Comparison of ENCODE assay signal across 37 cellular contexts in the genomic region with DNA sequence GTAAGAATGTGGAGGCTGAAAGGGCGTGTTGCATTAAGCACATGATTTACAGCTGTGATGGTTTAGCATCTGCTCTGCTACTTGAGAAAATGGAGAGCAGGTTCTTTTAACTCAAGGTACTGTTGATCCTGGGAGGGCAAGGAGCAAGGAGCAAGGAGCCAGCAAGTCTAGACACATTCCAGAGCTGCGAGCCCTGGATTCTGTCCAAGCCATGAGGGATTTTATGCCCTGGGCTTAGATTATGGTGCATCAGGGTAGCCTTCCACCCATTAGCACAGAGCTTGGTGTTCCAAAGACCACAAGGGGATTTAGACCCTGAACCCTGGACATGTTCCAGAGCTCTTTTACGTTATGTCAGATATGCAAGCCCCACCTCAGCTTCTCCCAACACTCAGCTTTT. TPM values are rescaled to one million over a fixed set of nuclear protein-coding genes. Genes with fewer than 3 reads are reported as not detected.
"Had no signal": no experiment of that assay in that cellular context is flagged by ENCODE, and none has a peak within 500 bp of the region (broad histone marks: within the 10 kb centered on the region; RNA-seq: fewer than 3 reads in every experiment).

No MANE protein-coding gene starts in this region.

- DNase-seq: activated B cell treated with CpG ODN at 0.5 μM for 24 hours; activated CD4-positive, alpha-beta T cell treated with anti-CD3 and anti-CD28 coated beads for 48 hours; activated CD4-positive, alpha-beta T cell treated with anti-CD3 and anti-CD28 coated beads, Interleukin-2, amount 50 U/mL, for 1 hour; activated CD4-positive, alpha-beta T cell treated with anti-CD3 and anti-CD28 coated beads, Interleukin-2, amount 50 U/mL, for 48 hours; activated CD8-positive, alpha-beta memory T cell treated with anti-CD3 and anti-CD28 coated beads for 24 hours; activated CD8-positive, alpha-beta T cell treated with anti-CD3 and anti-CD28 coated beads for 36 hours; activated effector memory CD4-positive, alpha-beta T cell treated with Interleukin-2 at 50 U/mL for 16 hours; activated gamma-delta T cell treated with Interleukin-2 at 50 U/mL for 16 hours; activated naive CD4-positive, alpha-beta T cell treated with anti-CD3 and anti-CD28 coated beads, Interleukin-2, amount 50 U/mL, for 16 hours; activated naive CD4-positive, alpha-beta T cell treated with Interleukin-2 at 50 U/mL for 16 hours; activated T-cell treated with anti-CD3 and anti-CD28 coated beads, Interleukin-2, amount 50 U/mL, for 4 hours; amniotic stem cell; anterior cingulate cortex; brain microvascular endothelial cell; dorsolateral prefrontal cortex; effector memory CD4-positive, alpha-beta T cell; erythroblast; foreskin keratinocyte; gastrocnemius medialis; glutamatergic neuron; heart left ventricle; T-helper 17 cell; T1000; WERI-Rb-1 had no signal

- H3K27me3 Mint-ChIP-seq: activated B cell treated with CpG ODN at 0.5 μM for 24 hours; dendritic cell treated with granulocyte-macrophage colony-stimulating factor and Interleukin-4, amounts not matched to agents 40 ng/mL and 50 ng/mL, for 4 days had no signal

- H3K36me3 Mint-ChIP-seq: activated naive CD8-positive, alpha-beta T cell had no signal

- H3K27ac Mint-ChIP-seq: activated B cell treated with CpG ODN at 0.5 μM for 24 hours; activated CD8-positive, alpha-beta T cell treated with anti-CD3 and anti-CD28 coated beads for 36 hours; activated naive CD8-positive, alpha-beta T cell; activated T-helper 17 cell treated with anti-CD3 and anti-CD28 coated beads, Interleukin-2, amount 50 U/mL, for 72 hours; dendritic cell treated with granulocyte-macrophage colony-stimulating factor and Interleukin-4, amounts not matched to agents 40 ng/mL and 50 ng/mL, for 4 days; T-helper 17 cell; T-helper 2 cell treated with Interferon-gamma antibody and Interleukin-4, amounts not matched to agents 5 μg/mL and 100 μg/mL, for 36 hours had no signal

- H3K27me3 ChIP-seq: brain microvascular endothelial cell, foreskin keratinocyte, gastrocnemius medialis had no signal

- H3K36me3 ChIP-seq: brain microvascular endothelial cell, esophagus muscularis mucosa, gastrocnemius medialis, heart left ventricle, WERI-Rb-1 had no signal

- H3K27ac ChIP-seq: brain microvascular endothelial cell, coronary artery, dorsolateral prefrontal cortex, esophagus muscularis mucosa, foreskin keratinocyte, gastrocnemius medialis, heart left ventricle, WERI-Rb-1 had no signal

- H3K9me3 Mint-ChIP-seq: activated B cell treated with CpG ODN at 0.5 μM for 24 hours; activated CD8-positive, alpha-beta T cell treated with anti-CD3 and anti-CD28 coated beads for 36 hours; activated T-cell treated with anti-CD3 and anti-CD28 coated beads, Interleukin-2, amount 50 U/mL, for 4 hours; activated T-helper 17 cell treated with anti-CD3 and anti-CD28 coated beads, Interleukin-2, amount 50 U/mL, for 72 hours; central memory CD8-positive, alpha-beta T cell; dendritic cell treated with granulocyte-macrophage colony-stimulating factor and Interleukin-4, amounts not matched to agents 40 ng/mL and 50 ng/mL, for 4 days; T-helper 2 cell treated with Interferon-gamma antibody and Interleukin-4, amounts not matched to agents 5 μg/mL and 100 μg/mL, for 36 hours had no signal

- FAIRE-seq: astrocyte, bronchial epithelial cell had no signal

- ATAC-seq: activated CD4-positive, CD25-positive, alpha-beta regulatory T cell treated with anti-CD3 and anti-CD28 coated beads, Interleukin-2, amount 50 U/mL, for 24 hours; activated CD8-positive, alpha-beta T cell treated with anti-CD3 and anti-CD28 coated beads for 36 hours; activated T-cell treated with anti-CD3 and anti-CD28 coated beads, Interleukin-2, amount 50 U/mL, for 4 hours; activated T-helper 17 cell treated with anti-CD3 and anti-CD28 coated beads, Interleukin-2, amount 50 U/mL, for 72 hours; foreskin keratinocyte; gastrocnemius medialis; heart left ventricle; T-helper 17 cell had no signal

- H3K4me3 ChIP-seq: coronary artery, dorsolateral prefrontal cortex, esophagus muscularis mucosa, gastrocnemius medialis, heart left ventricle had no signal

- H3K4me3 Mint-ChIP-seq: activated B cell treated with CpG ODN at 0.5 μM for 24 hours; activated CD8-positive, alpha-beta T cell treated with anti-CD3 and anti-CD28 coated beads for 36 hours; activated naive CD8-positive, alpha-beta T cell; activated T-cell treated with anti-CD3 and anti-CD28 coated beads, Interleukin-2, amount 50 U/mL, for 4 hours; activated T-helper 17 cell treated with anti-CD3 and anti-CD28 coated beads, Interleukin-2, amount 50 U/mL, for 72 hours; central memory CD8-positive, alpha-beta T cell; dendritic cell treated with granulocyte-macrophage colony-stimulating factor and Interleukin-4, amounts not matched to agents 40 ng/mL and 50 ng/mL, for 4 days; T-helper 17 cell; T-helper 2 cell treated with Interferon-gamma antibody and Interleukin-4, amounts not matched to agents 5 μg/mL and 100 μg/mL, for 36 hours had no signal

- H3K9me3 ChIP-seq: esophagus muscularis mucosa, gastrocnemius medialis, heart left ventricle had no signal

- H3K4me1 Mint-ChIP-seq: activated T-helper 17 cell treated with anti-CD3 and anti-CD28 coated beads, Interleukin-2, amount 50 U/mL, for 72 hours; central memory CD8-positive, alpha-beta T cell had no signal

- H3K4me1 ChIP-seq: esophagus muscularis mucosa, foreskin keratinocyte, gastrocnemius medialis had no signal

RNA-seq across cellular contexts. Expression of gene OR14I1, which starts 2.0 kb away (rescaled TPM):
- total RNA-seq: activated B cell treated with CpG ODN at 0.5 μM for 24 hours; activated CD8-positive, alpha-beta T cell treated with anti-CD3 and anti-CD28 coated beads for 36 hours; activated T-cell treated with anti-CD3 and anti-CD28 coated beads, Interleukin-2, amount 50 U/mL, for 4 hours; activated T-helper 17 cell treated with anti-CD3 and anti-CD28 coated beads, Interleukin-2, amount 50 U/mL, for 72 hours; astrocyte; bronchial epithelial cell; cardiac septum; cerebellum; esophagus muscularis mucosa; foreskin keratinocyte; gastrocnemius medialis; heart left ventricle; T-helper 17 cell had no signal
- polyA plus RNA-seq: adipose tissue, foreskin keratinocyte, heart left ventricle had no signal

RNA-seq across cellular contexts. Expression of gene OR2T27, which starts 49.2 kb away (rescaled TPM):
- total RNA-seq: activated B cell treated with CpG ODN at 0.5 μM for 24 hours; activated CD8-positive, alpha-beta T cell treated with anti-CD3 and anti-CD28 coated beads for 36 hours; activated T-cell treated with anti-CD3 and anti-CD28 coated beads, Interleukin-2, amount 50 U/mL, for 4 hours; activated T-helper 17 cell treated with anti-CD3 and anti-CD28 coated beads, Interleukin-2, amount 50 U/mL, for 72 hours; astrocyte; bronchial epithelial cell; cardiac septum; cerebellum; esophagus muscularis mucosa; foreskin keratinocyte; gastrocnemius medialis; heart left ventricle; T-helper 17 cell had no signal
- polyA plus RNA-seq: adipose tissue, foreskin keratinocyte, heart left ventricle had no signal

RNA-seq across cellular contexts. Expression of gene LYPD8, which starts 51.0 kb away (rescaled TPM):
- total RNA-seq: activated B cell treated with CpG ODN at 0.5 μM for 24 hours; activated CD8-positive, alpha-beta T cell treated with anti-CD3 and anti-CD28 coated beads for 36 hours; activated T-cell treated with anti-CD3 and anti-CD28 coated beads, Interleukin-2, amount 50 U/mL, for 4 hours; activated T-helper 17 cell treated with anti-CD3 and anti-CD28 coated beads, Interleukin-2, amount 50 U/mL, for 72 hours; astrocyte; bronchial epithelial cell; cardiac septum; cerebellum; foreskin keratinocyte; heart left ventricle; T-helper 17 cell had no signal
- polyA plus RNA-seq: foreskin keratinocyte, heart left ventricle had no signal

RNA-seq across cellular contexts. Expression of gene OR2T35, which starts 59.5 kb away (rescaled TPM):
- total RNA-seq: activated CD8-positive, alpha-beta T cell treated with anti-CD3 and anti-CD28 coated beads for 36 hours; activated T-cell treated with anti-CD3 and anti-CD28 coated beads, Interleukin-2, amount 50 U/mL, for 4 hours; activated T-helper 17 cell treated with anti-CD3 and anti-CD28 coated beads, Interleukin-2, amount 50 U/mL, for 72 hours; astrocyte; bronchial epithelial cell; cardiac septum; cerebellum; esophagus muscularis mucosa; foreskin keratinocyte; gastrocnemius medialis; heart left ventricle; T-helper 17 cell had no signal
- polyA plus RNA-seq: adipose tissue, foreskin keratinocyte, heart left ventricle had no signal
